Comparison of ENCODE assay signal across 24 cellular contexts in the genomic region with DNA sequence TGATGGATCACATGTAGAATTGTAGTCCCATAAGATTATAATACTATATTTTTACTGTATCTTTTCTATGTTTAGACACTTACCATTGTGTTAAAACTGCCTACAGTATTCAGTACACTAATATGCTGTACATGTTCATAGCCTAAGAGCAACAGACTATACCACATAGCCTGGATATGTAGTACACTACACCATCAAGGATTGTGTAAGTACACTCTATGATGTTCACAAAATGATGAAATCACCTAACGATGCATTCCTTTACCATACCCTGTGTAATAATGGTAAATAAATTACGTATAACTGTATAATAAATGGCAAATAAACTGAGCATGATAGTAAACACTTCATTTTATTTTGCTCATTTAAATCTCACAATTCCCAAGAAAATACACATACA.
DNase-seq lines count a peak whose midpoint lies in the region; ATAC-seq, FAIRE-seq and TF ChIP-seq lines count a peak whose summit lies in the region.
"Had no signal": no experiment of that assay in that cellular context is flagged by ENCODE, and none has a peak within 500 bp of the region (broad histone marks: within the 10 kb centered on the region; RNA-seq: fewer than 3 reads in every experiment).

No MANE protein-coding gene starts in this region.

- TF ChIP-seq CTCF in ascending aorta (IDR thresholded peaks at IDR 0.05) (no peak), heart right ventricle (IDR thresholded peaks at IDR 0.05) (no peak), pancreas (IDR thresholded peaks at IDR 0.05) (no peak), breast epithelium (IDR thresholded peaks at IDR 0.05) (no peak)

- WGBS in heart right ventricle, 2 donors: 77 to 83% methylated on average over 2 of the region's 2 CpGs
- WGBS in pancreas, 2 donors: 91 to 96% methylated on average over 2 of the region's 2 CpGs

- H3K9ac ChIP-seq in skeletal muscle satellite cell (ENCODE audit: low read depth, low read length): peak overlapping the region; percentile 54

- peak overlapping the region; percentile 13 for H3K4me2 ChIP-seq in skeletal muscle satellite cell (ENCODE audit: low read length)

- no peak for TF ChIP-seq POLR2A in breast epithelium (IDR thresholded peaks at IDR 0.05)

- H3K4me3 ChIP-seq in ascending aorta: no peak overlapping the region
- H3K4me3 ChIP-seq in heart right ventricle: no peak overlapping the region
- H3K4me3 ChIP-seq in skeletal muscle satellite cell (ENCODE audit: low read length): no peak overlapping the region
- no peak overlapping the region for H3K4me3 ChIP-seq in pancreas
- no peak overlapping the region for H3K4me3 ChIP-seq in breast epithelium
- H3K4me3 ChIP-seq: body of pancreas, upper lobe of left lung had no signal

- in situ Hi-C loops in ACHN (cut with HindIII; ENCODE audit: low pct_ligation_motif_present, low pct_unique_long_range_greater_than_20kb, low sequenced_read_pairs): no loop called here

- H3K27me3 ChIP-seq in ascending aorta (no peaks in the 10 kb centered on the region), heart right ventricle (no peaks in the 10 kb centered on the region), skeletal muscle satellite cell (ENCODE audit: control insufficient read depth, insufficient read depth, low read length) (no peaks in the 10 kb centered on the region), pancreas (no peaks in the 10 kb centered on the region), breast epithelium (no peaks in the 10 kb centered on the region)
- H3K27me3 ChIP-seq: body of pancreas, upper lobe of left lung had no signal

- no peak for FAIRE-seq in pancreas (lab: Jason Lieb, UNC)

- ATAC-seq in heart right ventricle: peak in 3 of 8 donors; percentile 37 to 61 (median 51)
- ATAC-seq in GM21786 (IDR thresholded peaks at IDR 0.05; ENCODE audit: unreplicated experiment): no peak
- no peak for ATAC-seq in pancreas
- ATAC-seq: body of pancreas; natural killer cell treated with Interleukin-12 subunit alpha and Interleukin-12 subunit beta and Interleukin-15 and Interleukin-18, amount 100 ng/mL, for 72 hours; T-cell had no signal

- H3K36me3 ChIP-seq in ascending aorta (peaks cover 0 to 17% of the 10 kb centered on the region in 2 donors), heart right ventricle (peaks cover 0 to 40% (median 9%) of the 10 kb centered on the region in 9 donors), skeletal muscle satellite cell (ENCODE audit: insufficient read depth, low read length) (peaks cover 12% of the 10 kb centered on the region), pancreas (peaks cover 0 to 3% (median 0%) of the 10 kb centered on the region in 3 donors), breast epithelium (no peaks in the 10 kb centered on the region)

- peaks cover 0 to 10% of the 10 kb centered on the region in 2 donors for H3K9me3 ChIP-seq in ascending aorta
- peaks cover 0 to 22% (median 0%) of the 10 kb centered on the region in 11 donors for H3K9me3 ChIP-seq in heart right ventricle
- H3K9me3 ChIP-seq in skeletal muscle satellite cell (replicated peaks; ENCODE audit: low read length): no peaks in the 10 kb centered on the region
- H3K9me3 ChIP-seq in pancreas: no peaks in the 10 kb centered on the region
- peaks cover 0 to 15% of the 10 kb centered on the region in 2 donors for H3K9me3 ChIP-seq in breast epithelium

- DNase-seq in EL (peak; percentile 17), ascending aorta (ENCODE audit: low spot score in 2 of 2) (no peak), heart right ventricle (no peak), ACHN (no peak), pancreas (no peak), breast epithelium (ENCODE audit: low spot score in 2 of 2) (no peak)
- DNase-seq: activated CD4-positive, alpha-beta memory T cell treated with anti-CD3 and anti-CD28 coated beads for 36 hours; activated T-cell treated with anti-CD3 and anti-CD28 coated beads, Interleukin-2, amount 50 U/mL, for 48 hours; AML-193; body of pancreas; COR-L47; erythroblast; KG1; kidney; NCI-H1048; NCI-H524 treated with DMSO at 0.1 percent for 48 hours; SHP77; stimulated activated naive CD4-positive, alpha-beta T cell; T-cell; upper lobe of left lung had no signal

- intact Hi-C loops in ascending aorta (cut with DNase I) (loop anchor here (5.0 kb wide), 1 partner anchor 167 kb away; a partner anchor contains a TSS), heart right ventricle (cut with DNase I) (loop anchor here in 1 of 10 donors (5.0 kb wide), 1 partner anchor 58 kb away; a partner anchor contains a TSS), pancreas (cut with DNase I) (no loop called here), breast epithelium (cut with DNase I; ENCODE audit: low total_unique reads) (no loop called here)

- H3K4me1 ChIP-seq in ascending aorta (peaks cover 0 to 21% of the 10 kb centered on the region in 2 donors), heart right ventricle (peaks cover 2 to 50% (median 25%) of the 10 kb centered on the region in 9 donors), skeletal muscle satellite cell (ENCODE audit: control insufficient read depth, insufficient read depth, low read length) (peaks cover 36% of the 10 kb centered on the region), pancreas (peaks cover 0 to 9% (median 9%) of the 10 kb centered on the region in 3 donors), breast epithelium (no peaks in the 10 kb centered on the region)

- H3K27ac ChIP-seq in ascending aorta (peak overlapping the region; percentile 78 to 87), heart right ventricle (peak overlapping the region in 9 of 10 donors; percentile 42 to 90 (median 79)), pancreas (no peak overlapping the region), breast epithelium (no peak overlapping the region)
- H3K27ac ChIP-seq: body of pancreas, upper lobe of left lung, VCaP had no signal

Comparison
In these comparisons a context has a peak if more than half of its experiments do, and no peak if none do; other contexts are left out.
1. H3K27ac ChIP-seq: peak in ascending aorta (2 of 2) and heart right ventricle (9 of 10); none in pancreas (0 of 4) and breast epithelium (0 of 2).